8 cellular contexts compared by ENCODE assay signal in genomic region chr6:52285174-52286068, GRCh38. TPM values are rescaled to one million over a fixed set of nuclear protein-coding genes. Genes with fewer than 3 reads are reported as not detected.
DNase-seq lines count a peak whose midpoint lies in the region; ATAC-seq and TF ChIP-seq lines count a peak whose summit lies in the region.

No MANE protein-coding gene starts in this region.

- peaks cover 25% of the 10 kb centered on the region for H3K36me3 Mint-ChIP-seq in Caco-2 (ENCODE audit: insufficient read depth, unreplicated experiment)

- H3K9me3 Mint-ChIP-seq in Caco-2 (ENCODE audit: unreplicated experiment): no peaks in the 10 kb centered on the region

- H3K4me3 Mint-ChIP-seq in Caco-2 (ENCODE audit: unreplicated experiment): no peak overlapping the region

- intact Hi-C loops in Caco-2 (cut with micrococcal nuclease; ENCODE audit: unreplicated experiment): loop anchor here (2.0 to 10.0 kb wide), 2 partner anchors 19 to 289 kb away; partner anchors contain the start of gene TRAM2

- H3K9me3 ChIP-seq in Caco-2 (no peaks in the 10 kb centered on the region), thymus (ENCODE audit: control insufficient read depth) (no peaks in the 10 kb centered on the region)

- H3K27ac ChIP-seq in VCaP (peak overlapping the region; percentile 44; the same call in 1 of the 2 replicates), thymus (ENCODE audit: low read depth) (peak overlapping the region; percentile 83)

- H3K4me3 ChIP-seq in Caco-2 (ENCODE audit: low read depth, low read length) (peak overlapping the region; percentile 31), thymus (ENCODE audit: low read length) (peak overlapping the region; percentile 73)

- no TSS peak for BruUV-seq in Caco-2 (replicated peaks; lab: Mats Ljungman, UMichigan)

- H3K27me3 ChIP-seq in Caco-2 (replicated peaks; ENCODE audit: control insufficient read depth, insufficient read depth, low read length) (no peaks in the 10 kb centered on the region), thymus (ENCODE audit: control insufficient read depth, insufficient read depth) (no peaks in the 10 kb centered on the region)

- DNase-seq in Caco-2 (no peak), LHCN-M2 (ENCODE audit: low read depth) (peak; percentile 35), iris pigment epithelial cell (ENCODE audit: low read depth) (peak; percentile 20), islet precursor cell (no peak), SKM-1 treated with dmso at 0.1 percent for 144 hours (lab: John Stamatoyannopoulos, UW; ENCODE audit: unreplicated experiment) (no peak)

- CTCF ChIA-PET in Caco-2 (lab: Charles Lee): interaction anchor here (0.5 to 3.3 kb wide), 9 partner anchors 10 to 209 kb away, joined by 3 to 25 read pairs (median 3); partner anchors contain the start of gene PAQR8

- H3K27me3 Mint-ChIP-seq in Caco-2 (ENCODE audit: insufficient read depth, unreplicated experiment): no peaks in the 10 kb centered on the region

- H3K36me3 ChIP-seq in Caco-2 (ENCODE audit: control insufficient read depth, insufficient read depth, low read length): peaks cover 6% of the 10 kb centered on the region; the same call in 1 of the 2 replicates
- H3K36me3 ChIP-seq in thymus (ENCODE audit: control insufficient read depth, insufficient read depth): peaks cover 12% of the 10 kb centered on the region

- no peak for ATAC-seq in GM19324 (IDR thresholded peaks at IDR 0.05; ENCODE audit: low FRiP score, unreplicated experiment)

- no peak overlapping the region for H3K27ac Mint-ChIP-seq in Caco-2 (ENCODE audit: unreplicated experiment)

- WGBS in thymus: 24% methylated on average over 13 of the region's 13 CpGs

- H3K4me1 ChIP-seq in Caco-2 (0 out of 2 replicates have a peak, but pooled peaks cover 6% of the 10 kb centered on the region), thymus (ENCODE audit: control insufficient read depth, insufficient read depth, low read length) (peaks cover 4% of the 10 kb centered on the region)

- H3K4me1 Mint-ChIP-seq in Caco-2 (ENCODE audit: low read depth, unreplicated experiment): no peaks in the 10 kb centered on the region

- POLR2A ChIA-PET in Caco-2 (lab: Charles Lee): interaction anchor here (0.6 to 1.4 kb wide), 11 partner anchors 9 to 282 kb away, joined by 3 to 8 read pairs (median 4); partner anchors contain the start of genes EFHC1 and PAQR8

- peak in 1 of 2 experiments; percentile 24 for TF ChIP-seq CTCF in Caco-2 (IDR thresholded peaks at IDR 0.05; ENCODE audit: insufficient read depth in 1 of 2, low read depth in 1 of 2, low read length in 1 of 2, severe bottlenecking in 1 of 2, unreplicated experiment in 1 of 2)
- TF ChIP-seq CTCF in VCaP (conservative IDR thresholded peaks at IDR 0.05): no peak

RNA-seq across cellular contexts. Expression of gene MCM3, which starts 0.9 kb away (rescaled TPM):
- total RNA-seq in Caco-2 (2022) (151 and 152 TPM in 2 replicates), LHCN-M2 (2014; rRNA removed) (137 and 149 TPM in 2 replicates)
- polyA plus RNA-seq in LHCN-M2 (2012): 46.4 TPM
- 26.9 TPM for polyA plus RNA-seq in thymus

RNA-seq across cellular contexts. Expression of gene IL17F, which starts 41.1 kb away (rescaled TPM):
- total RNA-seq in Caco-2 (2022): not detected in 2 replicates
- not detected in 2 replicates for total RNA-seq in LHCN-M2 (2014; rRNA removed)
- not detected for polyA plus RNA-seq in LHCN-M2 (2012)
- 0.96 TPM for polyA plus RNA-seq in thymus

Comparison
In these comparisons a context has a peak if more than half of its experiments do, and no peak if none do; other contexts are left out.
1. DNase-seq: peak in LHCN-M2 (single experiment) and iris pigment epithelial cell (single experiment); none in Caco-2 (0 of 2), islet precursor cell (single experiment) and SKM-1 treated with dmso at 0.1 percent for 144 hours (single experiment).